Comparison of ENCODE assay signal across 18 cellular contexts in the genomic region with DNA sequence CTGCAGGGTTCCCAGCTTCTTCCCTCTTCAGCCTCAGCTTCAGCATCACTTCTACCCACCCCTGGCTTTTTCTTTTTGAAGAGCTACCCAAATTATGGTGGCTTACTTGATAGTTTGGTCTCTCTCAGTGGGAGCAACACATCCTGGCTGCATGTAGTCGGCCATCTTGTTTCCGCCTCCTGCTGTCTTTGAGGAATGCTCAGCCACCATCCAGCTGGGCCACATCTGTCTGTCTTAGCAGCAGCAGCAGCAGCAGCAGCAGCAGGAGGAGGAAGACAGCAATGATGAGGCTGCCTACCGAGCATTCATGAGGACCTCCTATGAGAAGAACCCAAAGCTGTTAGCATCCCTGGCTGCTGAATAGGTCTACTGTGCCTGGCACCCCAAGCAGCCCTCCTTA. TPM values are rescaled to one million over a fixed set of nuclear protein-coding genes. Genes with fewer than 3 reads are reported as not detected.
DNase-seq lines count a peak whose midpoint lies in the region; ATAC-seq and TF ChIP-seq lines count a peak whose summit lies in the region.
"Had no signal": no experiment of that assay in that cellular context is flagged by ENCODE, and none has a peak within 500 bp of the region (broad histone marks: within the 10 kb centered on the region; RNA-seq: fewer than 3 reads in every experiment).

No MANE protein-coding gene starts in this region.

- no peaks in the 10 kb centered on the region for H3K79me1 ChIP-seq in neuronal stem cell (ENCODE audit: low read depth, low read length)

- H3K4me3 Mint-ChIP-seq in GM23338: no peak overlapping the region
- no peak overlapping the region for H3K4me3 Mint-ChIP-seq in mesothelial cell of epicardium

- H3K79me2 ChIP-seq in GM23338 (replicated peaks; ENCODE audit: insufficient read depth): no peaks in the 10 kb centered on the region

- H3K36me3 Mint-ChIP-seq in GM23338 (ENCODE audit: low read depth) (peaks cover 10% of the 10 kb centered on the region), mesothelial cell of epicardium (no peaks in the 10 kb centered on the region)

- TF ChIP-seq CTCF in GM23338 (conservative IDR thresholded peaks at IDR 0.05; ENCODE audit: low read depth in 2 of 2) (no peak), choroid plexus epithelial cell (conservative IDR thresholded peaks at IDR 0.05; ENCODE audit: low read depth, low read length) (no peak), mesothelial cell of epicardium (IDR thresholded peaks at IDR 0.05; ENCODE audit: unreplicated experiment) (no peak)

- H2BK120ac ChIP-seq in neuronal stem cell (ENCODE audit: low read depth, low read length): no peak overlapping the region

- no peaks in the 10 kb centered on the region for H3K4me1 ChIP-seq in GM23338 (ENCODE audit: insufficient read depth)
- no peaks in the 10 kb centered on the region for H3K4me1 ChIP-seq in neuronal stem cell (ENCODE audit: control insufficient read depth in 2 of 2, insufficient read depth in 1 of 2, low read depth in 1 of 2, low read length in 2 of 2)

- peak overlapping the region; percentile 93; the same call in 1 of the 2 replicates for H2AFZ ChIP-seq in GM23338
- peak overlapping the region; percentile 56 for H2AFZ ChIP-seq in neuronal stem cell (ENCODE audit: low read length)

- H3K9ac ChIP-seq in neuronal stem cell (ENCODE audit: low read depth, low read length, poor library complexity): no peak overlapping the region

- H3K27me3 ChIP-seq in GM23338 (ENCODE audit: insufficient read depth) (no peaks in the 10 kb centered on the region), neuronal stem cell (ENCODE audit: control insufficient read depth in 3 of 3, insufficient read depth in 3 of 3, low read depth in 1 of 3, low read length in 3 of 3) (no peaks in the 10 kb centered on the region)

- H2BK15ac ChIP-seq in neuronal stem cell (ENCODE audit: low read length): no peak overlapping the region

- peaks cover 7% of the 10 kb centered on the region; the same call in 1 of the 2 replicates for H3K9me2 ChIP-seq in GM23338 (ENCODE audit: insufficient read depth)

- no peaks in the 10 kb centered on the region for H4K20me1 ChIP-seq in GM23338 (replicated peaks; ENCODE audit: insufficient read depth)

- no peak overlapping the region for H3K18ac ChIP-seq in neuronal stem cell (ENCODE audit: low read length)

- H3K27ac Mint-ChIP-seq in GM23338: no peak overlapping the region
- no peak overlapping the region for H3K27ac Mint-ChIP-seq in mesothelial cell of epicardium

- H3K4me1 Mint-ChIP-seq in GM23338 (peaks cover 3% of the 10 kb centered on the region), mesothelial cell of epicardium (no peaks in the 10 kb centered on the region)

- H3K27me3 Mint-ChIP-seq in GM23338 (ENCODE audit: insufficient read depth, low read depth, poor library complexity): peaks cover 6% of the 10 kb centered on the region
- H3K27me3 Mint-ChIP-seq in mesothelial cell of epicardium (ENCODE audit: low read depth): peaks cover 41% of the 10 kb centered on the region

- no peaks in the 10 kb centered on the region for H3F3A ChIP-seq in GM23338 (replicated peaks; ENCODE audit: low read depth)

- H3K36me3 ChIP-seq in GM23338 (ENCODE audit: insufficient read depth) (no peaks in the 10 kb centered on the region), neuronal stem cell (replicated peaks in 1 of 2; ENCODE audit: control insufficient read depth in 2 of 2, insufficient read depth in 2 of 2, low read length in 2 of 2) (no peaks in the 10 kb centered on the region)

- H4K8ac ChIP-seq in neuronal stem cell (ENCODE audit: low read depth, low read length): peak overlapping the region; percentile 17

- H3K14ac ChIP-seq in neuronal stem cell (ENCODE audit: low read length): no peak overlapping the region

- no peak overlapping the region for H3K27ac ChIP-seq in GM23338 (ENCODE audit: low read depth)
- H3K27ac ChIP-seq in neuronal stem cell (replicated peaks; ENCODE audit: low read length): no peak overlapping the region
- H3K27ac ChIP-seq: C4-2B had no signal

- H3K4me2 ChIP-seq in GM23338: no peak overlapping the region
- no peak overlapping the region for H3K4me2 ChIP-seq in neuronal stem cell (ENCODE audit: insufficient read depth, low read length, poor library complexity, severe bottlenecking)

- H2BK5ac ChIP-seq in neuronal stem cell (ENCODE audit: low read length): no peak overlapping the region

- H3K9me3 ChIP-seq in neuronal stem cell (replicated peaks in 1 of 2; ENCODE audit: control insufficient read depth in 2 of 2, insufficient read depth in 1 of 2, low read depth in 1 of 2, low read length in 2 of 2): peaks cover 0 to 6% of the 10 kb centered on the region in 2 donors

- no peak overlapping the region for H3K4ac ChIP-seq in neuronal stem cell (ENCODE audit: low read length)

- peak; percentile 60 for DNase-seq in GM23338 (ENCODE audit: low spot score)
- peak; percentile 68 for DNase-seq in choroid plexus epithelial cell (ENCODE audit: low read depth)
- peak; percentile 51 for DNase-seq in iPS DF 4.7 (ENCODE audit: extremely low read depth, low spot score)
- DNase-seq in neuronal stem cell (ENCODE audit: low spot score): no peak
- DNase-seq in mesothelial cell of epicardium (ENCODE audit: low spot score in 2 of 2, unreplicated experiment in 2 of 2): no peak
- DNase-seq: ACHN, AML-193, DMS79, HCEC 1CT, NCI-H1105, NCI-H1694, NCI-H2227 treated with DMSO at 0.1 percent for 48 hours, NCI-H524, NCI-H82 had no signal

- H3K9me3 Mint-ChIP-seq in GM23338: peaks cover 15% of the 10 kb centered on the region
- peaks cover 28% of the 10 kb centered on the region for H3K9me3 Mint-ChIP-seq in mesothelial cell of epicardium

- H3K4me3 ChIP-seq in GM23338: no peak overlapping the region
- no peak overlapping the region for H3K4me3 ChIP-seq in choroid plexus epithelial cell (ENCODE audit: low read depth, low read length)
- H3K4me3 ChIP-seq in neuronal stem cell (ENCODE audit: low read length in 2 of 2): no peak overlapping the region
- H3K4me3 ChIP-seq: K562 had no signal

- no peak overlapping the region for H4K91ac ChIP-seq in neuronal stem cell (ENCODE audit: low read depth, low read length, poor library complexity)

- peak; percentile 83 for ATAC-seq in GM23338
- ATAC-seq in HG03045 (IDR thresholded peaks at IDR 0.05; ENCODE audit: unreplicated experiment): no peak
- no peak for ATAC-seq in GM21529 (IDR thresholded peaks at IDR 0.05; ENCODE audit: unreplicated experiment)
- ATAC-seq: K562 had no signal

- H2BK12ac ChIP-seq in neuronal stem cell (ENCODE audit: low read length): no peak overlapping the region

- no peak overlapping the region for H2AK5ac ChIP-seq in neuronal stem cell (ENCODE audit: low read depth, low read length)

- WGBS in neuronal stem cell (ENCODE audit: extremely low coverage in 2 of 2, insufficient read length in 2 of 2, insufficient replicate concordance in 1 of 2), 2 donors: no CpG with 5 or more reads among the region's 3 CpGs

- no peak overlapping the region for H3K23ac ChIP-seq in neuronal stem cell (ENCODE audit: low read depth, low read length, poor library complexity)

TF ChIP-seq in GM23338, 12 proteins besides CTCF, POLR2A, EP300 and RAD21 (continues in another document):
- no peak for TF ChIP-seq POLR2AphosphoS5 (IDR thresholded peaks at IDR 0.05; ENCODE audit: low read depth)

RNA-seq across cellular contexts. Expression of a gene that starts 19.7 kb away (rescaled TPM):
- total RNA-seq in GM23338 (2014; rRNA removed; shearing (Covaris generic)): not detected in 2 replicates
- polyA plus RNA-seq in GM23338 (2016; fragmentation: Nextera tagmentation; extraction: Ambion mirVana): 0.16 and 0.29 TPM in 2 replicates
- polyA plus RNA-seq in neuronal stem cell (2013, experiment 1 of 2): 0.03 TPM
- 0.01 TPM for polyA plus RNA-seq in neuronal stem cell (2013, experiment 2 of 2)
- 0.27 to 0.35 TPM (median 0.34 TPM) in 3 replicates for total RNA-seq in mesothelial cell of epicardium

Comparison
In these comparisons a context has a peak if more than half of its experiments do, and no peak if none do; other contexts are left out.
1. DNase-seq: peak in GM23338 (single experiment), choroid plexus epithelial cell (single experiment) and iPS DF 4.7 (single experiment); none in neuronal stem cell (single experiment) and mesothelial cell of epicardium (0 of 2).